Comparison of ENCODE assay signal across 8 cellular contexts in genomic region chr1:227728059-227728891, GRCh38. TPM values are rescaled to one million over a fixed set of nuclear protein-coding genes. Genes with fewer than 3 reads are reported as not detected.
DNase-seq lines count a peak whose midpoint lies in the region; ATAC-seq lines count a peak whose summit lies in the region.

No MANE protein-coding gene starts in this region.

- ATAC-seq in HG02678 (IDR thresholded peaks at IDR 0.05; ENCODE audit: unreplicated experiment) (peak; percentile 39), GM21528 (IDR thresholded peaks at IDR 0.05; ENCODE audit: low FRiP score, unreplicated experiment) (no peak)

- H3K27ac ChIP-seq in ectodermal cell (ENCODE audit: insufficient read depth, low read depth, low read length, poor library complexity, severe bottlenecking), result no peak overlapping the region

- 2 to 3% methylated on average over 39 to 44 of the region's 51 CpGs for WGBS in ectodermal cell, 2 experiments

- peaks cover 11% of the 10 kb centered on the region for H3K36me3 ChIP-seq in ectodermal cell (ENCODE audit: control insufficient read depth, insufficient read depth, low read length)

- no peaks in the 10 kb centered on the region for H3K9me3 ChIP-seq in ectodermal cell (ENCODE audit: control insufficient read depth, low read length)

- H3K27me3 ChIP-seq in ectodermal cell (ENCODE audit: control insufficient read depth, insufficient read depth, low read length, poor library complexity, severe bottlenecking), result no peaks in the 10 kb centered on the region

- peak overlapping the region; percentile 63 for H3K4me3 ChIP-seq in ectodermal cell (ENCODE audit: insufficient read depth, low read depth, low read length)

- peaks cover 12% of the 10 kb centered on the region for H3K4me1 ChIP-seq in ectodermal cell (ENCODE audit: control insufficient read depth, insufficient read depth, low read length)

- DNase-seq in EL, result peak; percentile 67
- peak; percentile 73 for DNase-seq in NCI-H460 (ENCODE audit: extremely low read depth, low read depth)
- peak; percentile 59 to 60 for DNase-seq in activated CD4-positive, alpha-beta T cell treated with anti-CD3 and anti-CD28 coated beads, Interleukin-2, amount 50 U/mL, for 4 hours
- DNase-seq in medulla oblongata (ENCODE audit: extremely low spot score), result peak; percentile 29
- peak; percentile 43 for DNase-seq in stimulated activated CD8-positive, alpha-beta memory T cell treated with anti-CD3 and anti-CD28 coated beads, Interleukin-15, amount 100 ng/mL, for 24 hours (ENCODE audit: low read depth)

RNA-seq across cellular contexts. Expression of gene JMJD4, which starts 6.8 kb away (rescaled TPM):
- 15.9 and 22.0 TPM in 2 replicates for total RNA-seq in NCI-H460 (2014; rRNA removed; shearing (Covaris generic))
- 77.3 and 105 TPM in 2 replicates for polyA plus RNA-seq in NCI-H460 (2014; cell fraction: nucleus; rRNA removed)
- polyA plus RNA-seq in ectodermal cell (2013, experiment 1 of 4), result 9.9 TPM
- polyA plus RNA-seq in ectodermal cell (2013, experiment 2 of 4), result 15.1 TPM
- 9.0 TPM for polyA plus RNA-seq in ectodermal cell (2013, experiment 3 of 4)
- 10.6 TPM for polyA plus RNA-seq in ectodermal cell (2013, experiment 4 of 4)

RNA-seq across cellular contexts. Expression of gene SNAP47, which starts 7.0 kb away (rescaled TPM):
- 44.1 and 47.2 TPM in 2 replicates for total RNA-seq in NCI-H460 (2014; rRNA removed; shearing (Covaris generic))
- polyA plus RNA-seq in NCI-H460 (2014; cell fraction: nucleus; rRNA removed), result 42.3 and 48.2 TPM in 2 replicates
- 49.2 TPM for polyA plus RNA-seq in ectodermal cell (2013, experiment 1 of 4)
- polyA plus RNA-seq in ectodermal cell (2013, experiment 2 of 4), result 46.6 TPM
- polyA plus RNA-seq in ectodermal cell (2013, experiment 3 of 4), result 39.8 TPM
- polyA plus RNA-seq in ectodermal cell (2013, experiment 4 of 4), result 43.9 TPM
